ENCODE assay signal across 15 cellular contexts in genomic region chr2:33106115-33106514, GRCh38.
DNase-seq lines count a peak whose midpoint lies in the region; ATAC-seq and TF ChIP-seq lines count a peak whose summit lies in the region.
"Had no signal": no experiment of that assay in that cellular context is flagged by ENCODE, and none has a peak within 500 bp of the region (broad histone marks: within the 10 kb centered on the region; RNA-seq: fewer than 3 reads in every experiment).

No MANE protein-coding gene starts in this region.

- no peak overlapping the region for H3K27ac Mint-ChIP-seq in natural killer cell treated with Interleukin-12 subunit alpha and Interleukin-12 subunit beta and Interleukin-15 and Interleukin-18, amount 100 ng/mL, for 72 hours
- H3K27ac Mint-ChIP-seq in stimulated activated naive B cell treated with anti-CD40 and anti-IgM and Interleukin-4, amounts not matched to agents 10 μg/mL and 1 μg/mL and 100 μg/mL, for 72 hours: no peak overlapping the region
- no peak overlapping the region for H3K27ac Mint-ChIP-seq in T-cell
- H3K27ac Mint-ChIP-seq: CD14-positive monocyte; CD4-positive, alpha-beta memory T cell; H9 had no signal

- no peaks in the 10 kb centered on the region for H3K9me3 ChIP-seq in cardiac muscle cell (ENCODE audit: low read depth)
- H3K9me3 ChIP-seq: BLaER1 had no signal

- intact Hi-C loops in left ventricle myocardium superior (cut with micrococcal nuclease): no loop called here

- CTCF ChIA-PET in T-cell (lab: Charles Lee): no interaction called here

- peaks cover 63% of the 10 kb centered on the region for H3K4me1 ChIP-seq in cardiac muscle cell (ENCODE audit: low read depth)

- no peaks in the 10 kb centered on the region for H3K4me1 Mint-ChIP-seq in natural killer cell treated with Interleukin-12 subunit alpha and Interleukin-12 subunit beta and Interleukin-15 and Interleukin-18, amount 100 ng/mL, for 72 hours (ENCODE audit: low read depth in 2 of 2)
- H3K4me1 Mint-ChIP-seq in stimulated activated naive B cell treated with anti-CD40 and anti-IgM and Interleukin-4, amounts not matched to agents 10 μg/mL and 1 μg/mL and 100 μg/mL, for 72 hours: no peaks in the 10 kb centered on the region
- H3K4me1 Mint-ChIP-seq in T-cell: no peaks in the 10 kb centered on the region
- H3K4me1 Mint-ChIP-seq: CD14-positive monocyte; CD4-positive, alpha-beta memory T cell had no signal

- H3K36me3 Mint-ChIP-seq in natural killer cell treated with Interleukin-12 subunit alpha and Interleukin-12 subunit beta and Interleukin-15 and Interleukin-18, amount 100 ng/mL, for 72 hours: no peaks in the 10 kb centered on the region
- H3K36me3 Mint-ChIP-seq in stimulated activated naive B cell treated with anti-CD40 and anti-IgM and Interleukin-4, amounts not matched to agents 10 μg/mL and 1 μg/mL and 100 μg/mL, for 72 hours: no peaks in the 10 kb centered on the region
- H3K36me3 Mint-ChIP-seq in T-cell: no peaks in the 10 kb centered on the region
- H3K36me3 Mint-ChIP-seq: CD14-positive monocyte; CD4-positive, alpha-beta memory T cell had no signal

- H3K27me3 ChIP-seq in cardiac muscle cell: no peaks in the 10 kb centered on the region
- H3K27me3 ChIP-seq: BLaER1 had no signal

- H3K4me3 ChIP-seq in cardiac muscle cell (no peak overlapping the region), coronary artery (no peak overlapping the region), foreskin fibroblast (ENCODE audit: low read depth in 1 of 2, low read length in 2 of 2) (no peak overlapping the region)
- H3K4me3 ChIP-seq: BLaER1, GM12878 had no signal

- POLR2A ChIA-PET in T-cell (lab: Charles Lee): no interaction called here

- peaks cover 11 to 14% of the 10 kb centered on the region in 2 donors for H3K27me3 Mint-ChIP-seq in natural killer cell treated with Interleukin-12 subunit alpha and Interleukin-12 subunit beta and Interleukin-15 and Interleukin-18, amount 100 ng/mL, for 72 hours
- H3K27me3 Mint-ChIP-seq in stimulated activated naive B cell treated with anti-CD40 and anti-IgM and Interleukin-4, amounts not matched to agents 10 μg/mL and 1 μg/mL and 100 μg/mL, for 72 hours: peaks cover 25 to 35% of the 10 kb centered on the region in 2 donors
- H3K27me3 Mint-ChIP-seq in T-cell: peaks cover 35 to 37% of the 10 kb centered on the region in 2 donors

- peak overlapping the region; percentile 70 for H3K27ac ChIP-seq in cardiac muscle cell
- H3K27ac ChIP-seq in coronary artery: peak overlapping the region; percentile 10 to 33
- H3K27ac ChIP-seq: BLaER1 had no signal

- ATAC-seq in left ventricle myocardium superior (no peak), T-cell (replicated peaks in 1 of 4) (no peak)
- ATAC-seq in natural killer cell treated with Interleukin-12 subunit alpha and Interleukin-12 subunit beta and Interleukin-15 and Interleukin-18, amount 100 ng/mL, for 72 hours: no peak
- ATAC-seq in stimulated activated naive B cell treated with anti-CD40 and anti-IgM and Interleukin-4, amounts not matched to agents 10 μg/mL and 1 μg/mL and 100 μg/mL, for 72 hours (replicated peaks): no peak
- ATAC-seq: GM12878 had no signal

- H3K9me3 Mint-ChIP-seq in natural killer cell treated with Interleukin-12 subunit alpha and Interleukin-12 subunit beta and Interleukin-15 and Interleukin-18, amount 100 ng/mL, for 72 hours: no peaks in the 10 kb centered on the region
- no peaks in the 10 kb centered on the region for H3K9me3 Mint-ChIP-seq in stimulated activated naive B cell treated with anti-CD40 and anti-IgM and Interleukin-4, amounts not matched to agents 10 μg/mL and 1 μg/mL and 100 μg/mL, for 72 hours
- H3K9me3 Mint-ChIP-seq in T-cell: no peaks in the 10 kb centered on the region
- H3K9me3 Mint-ChIP-seq: H9 had no signal

- DNase-seq in cardiac muscle cell (ENCODE audit: low read depth in 1 of 2, low spot score in 1 of 2) (no peak), left ventricle myocardium superior (no peak), coronary artery (ENCODE audit: low spot score) (no peak), foreskin fibroblast (peak; percentile 56 to 81), T-cell (no peak)
- no peak for DNase-seq in natural killer cell treated with Interleukin-12 subunit alpha and Interleukin-12 subunit beta and Interleukin-15 and Interleukin-18, amount 100 ng/mL, for 72 hours (ENCODE audit: low spot score)
- no peak for DNase-seq in stimulated activated naive B cell treated with anti-CD40 and anti-IgM and Interleukin-4, amounts not matched to agents 10 μg/mL and 1 μg/mL and 100 μg/mL, for 72 hours
- DNase-seq: 8988T; CD4-positive, alpha-beta memory T cell; DMS79 treated with DMSO at 0.1 percent for 48 hours; EL; H9 had no signal

- TF ChIP-seq CTCF in cardiac muscle cell (IDR thresholded peaks at IDR 0.05; ENCODE audit: low read depth, low read length): no peak
- TF ChIP-seq CTCF in coronary artery (IDR thresholded peaks at IDR 0.05): no peak
- TF ChIP-seq CTCF in foreskin fibroblast (IDR thresholded peaks at IDR 0.05; ENCODE audit: low read depth, low read length): no peak

- no peak overlapping the region for H3K4me3 Mint-ChIP-seq in natural killer cell treated with Interleukin-12 subunit alpha and Interleukin-12 subunit beta and Interleukin-15 and Interleukin-18, amount 100 ng/mL, for 72 hours
- no peak overlapping the region for H3K4me3 Mint-ChIP-seq in stimulated activated naive B cell treated with anti-CD40 and anti-IgM and Interleukin-4, amounts not matched to agents 10 μg/mL and 1 μg/mL and 100 μg/mL, for 72 hours
- H3K4me3 Mint-ChIP-seq in T-cell: no peak overlapping the region
- H3K4me3 Mint-ChIP-seq: CD14-positive monocyte; CD4-positive, alpha-beta memory T cell; H9 had no signal

- H3K36me3 ChIP-seq in cardiac muscle cell: peaks cover 8% of the 10 kb centered on the region
- H3K36me3 ChIP-seq: BLaER1 had no signal

Comparison
In these comparisons a context has a peak if more than half of its experiments do, and no peak if none do; other contexts are left out.
1. DNase-seq: peak in foreskin fibroblast (2 of 2); none in cardiac muscle cell (0 of 2), left ventricle myocardium superior (single experiment), coronary artery (single experiment), natural killer cell treated with Interleukin-12 subunit alpha and Interleukin-12 subunit beta and Interleukin-15 and Interleukin-18, amount 100 ng/mL, for 72 hours (single experiment), stimulated activated naive B cell treated with anti-CD40 and anti-IgM and Interleukin-4, amounts not matched to agents 10 μg/mL and 1 μg/mL and 100 μg/mL, for 72 hours (single experiment) and T-cell (0 of 34).